Comparison of ENCODE assay signal across 11 cellular contexts in the genomic region with DNA sequence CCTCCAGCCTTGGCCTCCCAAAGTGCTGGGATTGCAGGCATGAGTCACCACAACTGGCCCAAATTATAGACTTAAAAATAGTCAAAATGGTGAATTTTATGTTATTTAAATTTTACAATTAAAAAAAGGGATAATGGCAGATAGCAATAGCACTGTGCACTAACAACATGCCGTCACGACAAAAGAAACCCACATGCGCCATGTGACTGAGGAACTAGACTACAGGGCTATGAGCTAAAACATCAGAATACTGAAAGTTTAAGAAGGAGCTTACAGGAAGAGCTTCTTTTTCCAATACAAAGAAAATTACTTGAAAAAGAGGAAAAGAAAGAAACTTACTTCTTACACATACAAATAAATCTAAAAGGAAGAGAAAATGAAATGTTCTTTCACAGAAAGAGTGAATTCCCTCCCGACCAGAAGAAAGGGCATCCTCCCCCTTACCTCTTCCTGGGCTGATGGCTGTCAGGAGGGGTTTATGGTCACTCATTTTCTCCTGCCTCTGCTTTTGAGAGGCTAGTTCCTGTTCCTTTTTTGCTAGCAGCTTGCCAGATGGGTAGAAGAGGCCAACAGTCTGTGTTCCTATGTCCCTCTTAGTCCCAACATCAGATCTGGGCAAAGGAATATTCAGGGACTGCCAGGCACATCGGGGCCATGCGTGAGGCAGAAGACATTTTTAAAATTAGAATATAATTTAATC.
DNase-seq lines count a peak whose midpoint lies in the region; ATAC-seq and TF ChIP-seq lines count a peak whose summit lies in the region.
"Had no signal": no experiment of that assay in that cellular context is flagged by ENCODE, and none has a peak within 500 bp of the region (broad histone marks: within the 10 kb centered on the region; RNA-seq: fewer than 3 reads in every experiment).

No MANE protein-coding gene starts in this region.

- peak overlapping the region; percentile 53; the same call in 1 of the 2 replicates for H3K9ac ChIP-seq in iPS-20b (ENCODE audit: low read depth, low read length)

- H3K36me3 ChIP-seq in iPS-20b (ENCODE audit: insufficient read depth, low read depth, low read length): no peaks in the 10 kb centered on the region
- H3K36me3 ChIP-seq: ovary had no signal

- no peak for DNase-seq in GM12864 (ENCODE audit: low read depth)
- peak; percentile 70 for DNase-seq in NOMO-1 treated with DMSO at 0.1 percent for 48 hours (lab: John Stamatoyannopoulos, UW; ENCODE audit: unreplicated experiment)
- DNase-seq in epidermal melanocyte (ENCODE audit: insufficient read length, low spot score): no peak
- DNase-seq in DMS53 treated with DMSO at 0.1 percent for 48 hours (lab: John Stamatoyannopoulos, UW; ENCODE audit: unreplicated experiment): no peak
- DNase-seq: CD8-positive, alpha-beta T cell; kidney; ovary had no signal

- TF ChIP-seq CTCF in GM12864 (IDR thresholded peaks at IDR 0.05; ENCODE audit: low read depth, low read length, missing control alignments): no peak

- peaks cover 12% of the 10 kb centered on the region; the same call in 1 of the 2 replicates for H3K4me1 ChIP-seq in iPS-20b (ENCODE audit: insufficient read depth, low read length)

- no peaks in the 10 kb centered on the region for H3K9me3 ChIP-seq in iPS-20b (ENCODE audit: insufficient read depth, low read depth, low read length)
- H3K9me3 ChIP-seq: ovary had no signal

- ATAC-seq in HG02588 (IDR thresholded peaks at IDR 0.05; ENCODE audit: unreplicated experiment) (peak; percentile 39), HG03097 (IDR thresholded peaks at IDR 0.05; ENCODE audit: low FRiP score, unreplicated experiment) (no peak), HG02571 (IDR thresholded peaks at IDR 0.05; ENCODE audit: unreplicated experiment) (no peak)

- H3K27ac ChIP-seq in iPS-20b (ENCODE audit: low read length): peak overlapping the region; percentile 46
- H3K27ac ChIP-seq: ovary had no signal

- H3K27me3 ChIP-seq in iPS-20b (ENCODE audit: insufficient read depth, low read length): no peaks in the 10 kb centered on the region
- H3K27me3 ChIP-seq: ovary had no signal

- peak overlapping the region; percentile 43 for H3K4me3 ChIP-seq in GM12864 (ENCODE audit: low read depth, low read length)
- peak overlapping the region; percentile 49; the same call in 1 of the 2 replicates for H3K4me3 ChIP-seq in iPS-20b (ENCODE audit: low read length)
- H3K4me3 ChIP-seq: ovary had no signal
